26 cellular contexts compared by ENCODE assay signal in the genomic region with DNA sequence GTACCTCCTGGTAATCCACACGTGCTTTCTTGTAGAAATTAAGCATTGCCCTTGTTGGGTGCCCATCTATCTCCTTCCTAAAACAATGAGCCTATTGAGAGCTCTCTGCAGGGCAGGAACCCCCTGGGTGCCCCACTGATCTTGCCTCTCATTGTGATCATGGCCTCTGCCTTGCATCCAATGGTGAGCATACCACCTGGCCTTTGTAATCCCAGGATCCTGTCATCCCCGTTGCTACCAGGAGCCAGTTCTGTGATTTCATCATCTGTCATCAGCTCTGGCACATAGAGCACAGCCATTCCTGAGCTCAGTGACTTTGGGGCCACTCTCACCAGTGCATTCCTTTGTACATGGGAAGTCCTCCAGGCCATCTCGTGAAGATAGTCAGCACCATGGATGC.
DNase-seq lines count a peak whose midpoint lies in the region; ATAC-seq and TF ChIP-seq lines count a peak whose summit lies in the region.
"Had no signal": no experiment of that assay in that cellular context is flagged by ENCODE, and none has a peak within 500 bp of the region (broad histone marks: within the 10 kb centered on the region; RNA-seq: fewer than 3 reads in every experiment).

No MANE protein-coding gene starts in this region.

- POLR2A ChIA-PET in activated naive CD8-positive, alpha-beta T cell treated with anti-CD3 and anti-CD28 coated beads, Interleukin-2, amount 10 ng/mL, durations not matched to agents 7 days and 5 days (lab: Charles Lee), result interaction anchor here (0.7 to 3.3 kb wide), 8 partner anchors 9 to 575 kb away, joined by 3 to 16 read pairs (median 4); no protein-coding TSS in a partner anchor

- no peak overlapping the region for H3K27ac ChIP-seq in foreskin keratinocyte
- H3K27ac ChIP-seq: C4-2B, right lobe of liver had no signal

- peaks cover 74% of the 10 kb centered on the region for H3K4me1 Mint-ChIP-seq in activated naive CD8-positive, alpha-beta T cell treated with anti-CD3 and anti-CD28 coated beads, Interleukin-2, amount 10 ng/mL, durations not matched to agents 7 days and 5 days
- H3K4me1 Mint-ChIP-seq in activated naive CD8-positive, alpha-beta T cell treated with anti-CD3 and anti-CD28 coated beads, Interleukin-2, amount 50 U/mL, for 24 hours, result peaks cover 77% of the 10 kb centered on the region
- peaks cover 67 to 83% of the 10 kb centered on the region in 2 donors for H3K4me1 Mint-ChIP-seq in effector memory CD8-positive, alpha-beta T cell (ENCODE audit: low read depth in 2 of 2)
- H3K4me1 Mint-ChIP-seq: nephron had no signal

- no peaks in the 10 kb centered on the region for H3K4me1 ChIP-seq in foreskin keratinocyte
- H3K4me1 ChIP-seq: HAP-1 had no signal

- H3K9me3 Mint-ChIP-seq in activated naive CD8-positive, alpha-beta T cell treated with anti-CD3 and anti-CD28 coated beads, Interleukin-2, amount 10 ng/mL, durations not matched to agents 7 days and 5 days, result peaks cover 23% of the 10 kb centered on the region
- peaks cover 11% of the 10 kb centered on the region for H3K9me3 Mint-ChIP-seq in activated naive CD8-positive, alpha-beta T cell treated with anti-CD3 and anti-CD28 coated beads, Interleukin-2, amount 50 U/mL, for 24 hours
- no peaks in the 10 kb centered on the region for H3K9me3 Mint-ChIP-seq in effector memory CD8-positive, alpha-beta T cell
- H3K9me3 Mint-ChIP-seq: nephron had no signal

- peaks cover 42% of the 10 kb centered on the region for H3K36me3 Mint-ChIP-seq in activated naive CD8-positive, alpha-beta T cell treated with anti-CD3 and anti-CD28 coated beads, Interleukin-2, amount 10 ng/mL, durations not matched to agents 7 days and 5 days
- peaks cover 5% of the 10 kb centered on the region for H3K36me3 Mint-ChIP-seq in activated naive CD8-positive, alpha-beta T cell treated with anti-CD3 and anti-CD28 coated beads, Interleukin-2, amount 50 U/mL, for 24 hours (ENCODE audit: low read depth)
- peaks cover 19% of the 10 kb centered on the region for H3K36me3 Mint-ChIP-seq in effector memory CD8-positive, alpha-beta T cell (ENCODE audit: insufficient read depth)
- H3K36me3 Mint-ChIP-seq: mesothelial cell of epicardium had no signal

- TF ChIP-seq CTCF in foreskin keratinocyte (conservative IDR thresholded peaks at IDR 0.05), result no peak

- peaks cover 4% of the 10 kb centered on the region for H3K27me3 Mint-ChIP-seq in activated naive CD8-positive, alpha-beta T cell treated with anti-CD3 and anti-CD28 coated beads, Interleukin-2, amount 10 ng/mL, durations not matched to agents 7 days and 5 days
- H3K27me3 Mint-ChIP-seq in activated naive CD8-positive, alpha-beta T cell treated with anti-CD3 and anti-CD28 coated beads, Interleukin-2, amount 50 U/mL, for 24 hours, result peaks cover 4% of the 10 kb centered on the region
- no peaks in the 10 kb centered on the region for H3K27me3 Mint-ChIP-seq in effector memory CD8-positive, alpha-beta T cell

- peak overlapping the region; percentile 88 for H3K27ac Mint-ChIP-seq in activated naive CD8-positive, alpha-beta T cell treated with anti-CD3 and anti-CD28 coated beads, Interleukin-2, amount 10 ng/mL, durations not matched to agents 7 days and 5 days
- H3K27ac Mint-ChIP-seq in activated naive CD8-positive, alpha-beta T cell treated with anti-CD3 and anti-CD28 coated beads, Interleukin-2, amount 50 U/mL, for 24 hours, result no peak overlapping the region
- peak overlapping the region in 1 of 2 donors; percentile 88 for H3K27ac Mint-ChIP-seq in effector memory CD8-positive, alpha-beta T cell
- H3K27ac Mint-ChIP-seq: mesothelial cell of epicardium, nephron had no signal

- H3K27me3 ChIP-seq in foreskin keratinocyte, result no peaks in the 10 kb centered on the region
- H3K27me3 ChIP-seq: heart right ventricle, right lobe of liver, stomach had no signal

- DNase-seq in activated naive CD8-positive, alpha-beta T cell treated with anti-CD3 and anti-CD28 coated beads, Interleukin-2, amount 10 ng/mL, durations not matched to agents 7 days and 5 days, result no peak
- no peak for DNase-seq in activated naive CD8-positive, alpha-beta T cell treated with anti-CD3 and anti-CD28 coated beads, Interleukin-2, amount 50 U/mL, for 24 hours
- peak; percentile 82 for DNase-seq in NCI-H146 treated with DMSO at 0.1 percent for 48 hours (lab: John Stamatoyannopoulos, UW; ENCODE audit: unreplicated experiment)
- DNase-seq in effector memory CD8-positive, alpha-beta T cell, result no peak
- DNase-seq in activated gamma-delta T cell (lab: John Stamatoyannopoulos, UW), result no peak
- no peak for DNase-seq in foreskin keratinocyte
- DNase-seq: ACHN; activated CD4-positive, alpha-beta T cell treated with anti-CD3 and anti-CD28 coated beads, Interleukin-2, amount 50 U/mL, for 1 hour; activated naive CD4-positive, alpha-beta T cell; activated T-cell treated with anti-CD3 and anti-CD28 coated beads, Interleukin-2, amount 50 U/mL, for 1 hour; heart right ventricle; NCI-H2029; NCI-H345; PC-3; right lobe of liver; SHP77; stomach; SW 1271; trophoblast cell had no signal

- H3K4me3 Mint-ChIP-seq in activated naive CD8-positive, alpha-beta T cell treated with anti-CD3 and anti-CD28 coated beads, Interleukin-2, amount 10 ng/mL, durations not matched to agents 7 days and 5 days, result no peak overlapping the region
- H3K4me3 Mint-ChIP-seq in activated naive CD8-positive, alpha-beta T cell treated with anti-CD3 and anti-CD28 coated beads, Interleukin-2, amount 50 U/mL, for 24 hours, result no peak overlapping the region
- peak overlapping the region; percentile 78 to 83 for H3K4me3 Mint-ChIP-seq in effector memory CD8-positive, alpha-beta T cell
- H3K4me3 Mint-ChIP-seq: mesothelial cell of epicardium, nephron had no signal

- ATAC-seq in activated naive CD8-positive, alpha-beta T cell treated with anti-CD3 and anti-CD28 coated beads, Interleukin-2, amount 10 ng/mL, durations not matched to agents 7 days and 5 days (ENCODE audit: low read depth), result no peak
- no peak for ATAC-seq in activated naive CD8-positive, alpha-beta T cell treated with anti-CD3 and anti-CD28 coated beads, Interleukin-2, amount 50 U/mL, for 24 hours
- ATAC-seq in effector memory CD8-positive, alpha-beta T cell (replicated peaks), result no peak
- ATAC-seq in GM21528 (IDR thresholded peaks at IDR 0.05; ENCODE audit: low FRiP score, unreplicated experiment), result no peak
- ATAC-seq in GM18517 (IDR thresholded peaks at IDR 0.05; ENCODE audit: unreplicated experiment), result no peak
- no peak for ATAC-seq in foreskin keratinocyte
- ATAC-seq: heart right ventricle, left lobe of liver, PC-3 had no signal

Comparison
In these comparisons a context has a peak if more than half of its experiments do, and no peak if none do; other contexts are left out.
1. H3K4me3 Mint-ChIP-seq: peak in effector memory CD8-positive, alpha-beta T cell (2 of 2); none in activated naive CD8-positive, alpha-beta T cell treated with anti-CD3 and anti-CD28 coated beads, Interleukin-2, amount 10 ng/mL, durations not matched to agents 7 days and 5 days (single experiment) and activated naive CD8-positive, alpha-beta T cell treated with anti-CD3 and anti-CD28 coated beads, Interleukin-2, amount 50 U/mL, for 24 hours (single experiment).